In the genomic region with DNA sequence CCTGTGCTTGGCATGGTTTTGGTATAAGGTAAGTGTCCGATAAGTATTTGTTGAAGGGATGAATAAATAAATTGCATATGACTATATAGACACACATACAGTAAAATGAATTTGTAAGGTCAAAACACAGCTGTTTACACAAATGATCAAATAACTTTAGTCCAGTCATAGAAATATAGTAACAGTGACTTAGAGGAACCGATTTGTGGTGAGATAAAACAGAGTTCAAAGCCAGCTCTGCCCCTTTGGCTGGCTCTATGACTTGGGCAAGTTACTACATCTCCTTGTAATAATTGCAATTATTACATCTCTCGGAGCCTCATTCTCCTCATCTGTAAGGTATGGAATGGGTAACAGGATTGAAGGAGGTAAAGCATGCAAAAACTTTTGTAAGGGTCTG, we compare ENCODE assay signal across 17 cellular contexts.
"Had no signal": no experiment of that assay in that cellular context is flagged by ENCODE, and none has a peak within 500 bp of the region (broad histone marks: within the 10 kb centered on the region; RNA-seq: fewer than 3 reads in every experiment).

No MANE protein-coding gene starts in this region.

- DNase-seq: effector memory CD4-positive, alpha-beta T cell; islet precursor cell; lower lobe of right lung; naive B cell; psoas muscle; retina; stimulated activated CD4-positive, alpha-beta T cell treated with anti-CD3 and anti-CD28 coated beads, Interleukin-2, amount 100 ng/mL, for 24 hours; stimulated activated CD4-positive, alpha-beta T cell treated with anti-CD3 and anti-CD28 coated beads, Interleukin-4, amount 100 ng/mL, for 4 hours; stimulated activated naive B cell treated with anti-CD40 and anti-IgM and Interleukin-4, amounts not matched to agents 10 μg/mL and 1 μg/mL and 100 μg/mL, for 72 hours; stimulated activated naive CD8-positive, alpha-beta T cell treated with anti-CD3 and anti-CD28 coated beads, Interleukin-15, amount 100 ng/mL, for 72 hours; testis had no signal

- H3K9me3 ChIP-seq: lower lobe of right lung, psoas muscle, testis, tibial nerve had no signal

- H3K4me3 ChIP-seq: lower lobe of right lung, psoas muscle, testis, tibial nerve had no signal

- H3K4me1 ChIP-seq: testis had no signal

- H3K36me3 Mint-ChIP-seq: memory B cell; naive B cell; stimulated activated naive B cell treated with anti-CD40 and anti-IgM and Interleukin-4, amounts not matched to agents 10 μg/mL and 1 μg/mL and 100 μg/mL, for 72 hours had no signal

- H3K27me3 ChIP-seq: testis, tibial nerve had no signal

- H3K9me3 Mint-ChIP-seq: memory B cell; naive B cell; nephron; stimulated activated naive B cell treated with anti-CD40 and anti-IgM and Interleukin-4, amounts not matched to agents 10 μg/mL and 1 μg/mL and 100 μg/mL, for 72 hours; stimulated activated naive CD8-positive, alpha-beta T cell treated with anti-CD3 and anti-CD28 coated beads, Interleukin-15, amount 100 ng/mL, for 72 hours had no signal

- H3K27me3 Mint-ChIP-seq: memory B cell; naive B cell; stimulated activated naive B cell treated with anti-CD40 and anti-IgM and Interleukin-4, amounts not matched to agents 10 μg/mL and 1 μg/mL and 100 μg/mL, for 72 hours; stimulated activated naive CD8-positive, alpha-beta T cell treated with anti-CD3 and anti-CD28 coated beads, Interleukin-15, amount 100 ng/mL, for 72 hours had no signal

- H3K27ac ChIP-seq: lower lobe of right lung, psoas muscle, testis, tibial nerve had no signal

- H3K27ac Mint-ChIP-seq: memory B cell; naive B cell; stimulated activated naive B cell treated with anti-CD40 and anti-IgM and Interleukin-4, amounts not matched to agents 10 μg/mL and 1 μg/mL and 100 μg/mL, for 72 hours; stimulated activated naive CD8-positive, alpha-beta T cell treated with anti-CD3 and anti-CD28 coated beads, Interleukin-15, amount 100 ng/mL, for 72 hours had no signal

- H3K4me1 Mint-ChIP-seq: naive B cell; stimulated activated naive B cell treated with anti-CD40 and anti-IgM and Interleukin-4, amounts not matched to agents 10 μg/mL and 1 μg/mL and 100 μg/mL, for 72 hours; stimulated activated naive CD8-positive, alpha-beta T cell treated with anti-CD3 and anti-CD28 coated beads, Interleukin-15, amount 100 ng/mL, for 72 hours had no signal

- H3K36me3 ChIP-seq: lower lobe of right lung, tibial nerve had no signal

- H3K4me3 Mint-ChIP-seq: memory B cell; naive B cell; nephron; stimulated activated naive B cell treated with anti-CD40 and anti-IgM and Interleukin-4, amounts not matched to agents 10 μg/mL and 1 μg/mL and 100 μg/mL, for 72 hours; stimulated activated naive CD8-positive, alpha-beta T cell treated with anti-CD3 and anti-CD28 coated beads, Interleukin-15, amount 100 ng/mL, for 72 hours had no signal

- ATAC-seq: esophagus mucosa; left lobe of liver; lower lobe of right lung; psoas muscle; sciatic nerve; stimulated activated naive B cell treated with anti-CD40 and anti-IgM and Interleukin-4, amounts not matched to agents 10 μg/mL and 1 μg/mL and 100 μg/mL, for 72 hours; stimulated activated naive CD8-positive, alpha-beta T cell treated with anti-CD3 and anti-CD28 coated beads, Interleukin-15, amount 100 ng/mL, for 72 hours had no signal
